In the genomic region with DNA sequence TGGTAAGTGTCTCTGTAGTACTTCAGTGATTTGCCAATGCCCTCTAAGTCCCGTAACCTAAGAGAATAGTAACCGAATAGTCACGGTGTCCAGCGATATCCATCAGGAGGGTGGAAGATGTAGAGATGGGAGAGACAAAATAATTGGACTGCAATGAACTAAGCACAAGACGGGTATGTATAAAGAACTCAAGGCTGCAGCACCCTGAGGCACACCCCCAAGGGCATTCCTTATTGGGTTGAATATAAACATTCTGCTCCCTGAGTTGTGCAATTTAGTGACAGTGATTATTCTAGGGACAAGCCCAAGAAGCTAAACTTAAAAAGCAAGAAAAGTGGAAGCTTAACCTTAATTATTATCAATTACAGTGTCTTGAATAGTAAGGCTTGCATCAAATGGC, we compare ENCODE assay signal across 35 cellular contexts.
"Had no signal": no experiment of that assay in that cellular context is flagged by ENCODE, and none has a peak within 500 bp of the region (broad histone marks: within the 10 kb centered on the region; RNA-seq: fewer than 3 reads in every experiment).

No MANE protein-coding gene starts in this region.

- ATAC-seq: activated CD8-positive, alpha-beta memory T cell treated with anti-CD3 and anti-CD28 coated beads, Interleukin-2, amount 10 ng/mL, durations not matched to agents 7 days and 5 days; activated naive CD8-positive, alpha-beta T cell treated with anti-CD3 and anti-CD28 coated beads, Interleukin-2, amount 50 U/mL, for 24 hours had no signal

- H3K4me1 Mint-ChIP-seq: activated CD4-positive, alpha-beta memory T cell treated with anti-CD3 and anti-CD28 coated beads, Interleukin-2, amount 10 ng/mL, durations not matched to agents 7 days and 5 days; activated CD8-positive, alpha-beta memory T cell treated with anti-CD3 and anti-CD28 coated beads, Interleukin-2, amount 10 ng/mL, durations not matched to agents 7 days and 5 days; activated naive CD4-positive, alpha-beta T cell treated with anti-CD3 and anti-CD28 coated beads, Interleukin-2, amount 10 ng/mL, durations not matched to agents 7 days and 5 days; activated naive CD8-positive, alpha-beta T cell treated with anti-CD3 and anti-CD28 coated beads, Interleukin-2, amount 50 U/mL, for 24 hours; central memory CD8-positive, alpha-beta T cell had no signal

- H3K9me3 Mint-ChIP-seq: activated CD4-positive, alpha-beta memory T cell treated with anti-CD3 and anti-CD28 coated beads, Interleukin-2, amount 10 ng/mL, durations not matched to agents 7 days and 5 days; activated naive CD4-positive, alpha-beta T cell treated with anti-CD3 and anti-CD28 coated beads, Interleukin-2, amount 10 ng/mL, durations not matched to agents 7 days and 5 days; activated naive CD8-positive, alpha-beta T cell treated with anti-CD3 and anti-CD28 coated beads, Interleukin-2, amount 50 U/mL, for 24 hours; central memory CD8-positive, alpha-beta T cell had no signal

- H2AFZ ChIP-seq: PC-9 had no signal

- H3K4me2 ChIP-seq: PC-9 had no signal

- H3K4me3 Mint-ChIP-seq: activated CD4-positive, alpha-beta memory T cell treated with anti-CD3 and anti-CD28 coated beads, Interleukin-2, amount 10 ng/mL, durations not matched to agents 7 days and 5 days; activated CD8-positive, alpha-beta memory T cell treated with anti-CD3 and anti-CD28 coated beads, Interleukin-2, amount 10 ng/mL, durations not matched to agents 7 days and 5 days; activated naive CD4-positive, alpha-beta T cell treated with anti-CD3 and anti-CD28 coated beads, Interleukin-2, amount 10 ng/mL, durations not matched to agents 7 days and 5 days; activated naive CD8-positive, alpha-beta T cell; activated naive CD8-positive, alpha-beta T cell treated with anti-CD3 and anti-CD28 coated beads, Interleukin-2, amount 50 U/mL, for 24 hours; central memory CD8-positive, alpha-beta T cell had no signal

- FAIRE-seq: RCC 7860 had no signal

- H3K27me3 Mint-ChIP-seq: activated naive CD4-positive, alpha-beta T cell treated with anti-CD3 and anti-CD28 coated beads, Interleukin-2, amount 10 ng/mL, durations not matched to agents 7 days and 5 days; central memory CD8-positive, alpha-beta T cell had no signal

- DNase-seq: activated CD4-positive, alpha-beta memory T cell treated with anti-CD3 and anti-CD28 coated beads, Interleukin-2, amount 10 ng/mL, durations not matched to agents 7 days and 5 days; activated CD4-positive, alpha-beta T cell treated with anti-CD3 and anti-CD28 coated beads for 1 hour; activated CD4-positive, alpha-beta T cell treated with anti-CD3 and anti-CD28 coated beads for 48 hours; activated CD4-positive, CD25-positive, alpha-beta regulatory T cell; activated CD8-positive, alpha-beta memory T cell treated with anti-CD3 and anti-CD28 coated beads for 24 hours; activated CD8-positive, alpha-beta memory T cell treated with anti-CD3 and anti-CD28 coated beads, Interleukin-2, amount 10 ng/mL, durations not matched to agents 7 days and 5 days; activated CD8-positive, alpha-beta memory T cell treated with anti-CD3 and anti-CD28 coated beads, Interleukin-2, amount 50 U/mL, for 48 hours; activated effector memory CD4-positive, alpha-beta T cell treated with Interleukin-2 at 50 U/mL for 16 hours; activated naive CD4-positive, alpha-beta T cell treated with anti-CD3 and anti-CD28 coated beads, Interleukin-2, amount 10 ng/mL, durations not matched to agents 7 days and 5 days; activated naive CD8-positive, alpha-beta T cell treated with anti-CD3 and anti-CD28 coated beads, Interleukin-2, amount 50 U/mL, for 24 hours; activated T-cell treated with anti-CD3 and anti-CD28 coated beads, Interleukin-2, amount 50 U/mL, for 48 hours; amniotic stem cell; aorta; brain microvascular endothelial cell; MM.1S; MV-4-11; NCI-H1092; NCI-H1436 treated with DMSO at 0.1 percent for 48 hours; NCI-H187; NCI-H2029 treated with DMSO at 0.1 percent for 48 hours; NCI-H2107; NCI-H2171; NCI-H510A; NCI-H526; NCI-H748 treated with DMSO at 0.1 percent for 48 hours; PC-9; Right ventricle myocardium superior; SW 1271; T-helper 1 cell; T1000; WERI-Rb-1 had no signal

- H3K27ac ChIP-seq: brain microvascular endothelial cell, PC-9, RWPE1, WERI-Rb-1 had no signal

- H3K36me3 Mint-ChIP-seq: activated CD8-positive, alpha-beta memory T cell treated with anti-CD3 and anti-CD28 coated beads, Interleukin-2, amount 10 ng/mL, durations not matched to agents 7 days and 5 days; activated naive CD4-positive, alpha-beta T cell treated with anti-CD3 and anti-CD28 coated beads, Interleukin-2, amount 10 ng/mL, durations not matched to agents 7 days and 5 days; activated naive CD8-positive, alpha-beta T cell had no signal

- H3K4me3 ChIP-seq: PC-9 had no signal

- H3K27ac Mint-ChIP-seq: activated CD4-positive, alpha-beta memory T cell treated with anti-CD3 and anti-CD28 coated beads, Interleukin-2, amount 10 ng/mL, durations not matched to agents 7 days and 5 days; activated CD8-positive, alpha-beta memory T cell treated with anti-CD3 and anti-CD28 coated beads, Interleukin-2, amount 10 ng/mL, durations not matched to agents 7 days and 5 days; activated naive CD4-positive, alpha-beta T cell treated with anti-CD3 and anti-CD28 coated beads, Interleukin-2, amount 10 ng/mL, durations not matched to agents 7 days and 5 days; activated naive CD8-positive, alpha-beta T cell; activated naive CD8-positive, alpha-beta T cell treated with anti-CD3 and anti-CD28 coated beads, Interleukin-2, amount 50 U/mL, for 24 hours had no signal

- H3K27me3 ChIP-seq: brain microvascular endothelial cell had no signal
